1 cellular context compared by ENCODE assay signal in genomic region chr4:102139132-102139573, GRCh38.
TF ChIP-seq lines count a peak whose summit lies in the region.

No MANE protein-coding gene starts in this region.

TF ChIP-seq in SK-N-SH treated with all-trans-retinoic acid at 6 μM for 48 hours, 23 proteins besides CTCF, POLR2A, EP300 and RAD21 (continued from another document):
- TF ChIP-seq, protein P1, sequence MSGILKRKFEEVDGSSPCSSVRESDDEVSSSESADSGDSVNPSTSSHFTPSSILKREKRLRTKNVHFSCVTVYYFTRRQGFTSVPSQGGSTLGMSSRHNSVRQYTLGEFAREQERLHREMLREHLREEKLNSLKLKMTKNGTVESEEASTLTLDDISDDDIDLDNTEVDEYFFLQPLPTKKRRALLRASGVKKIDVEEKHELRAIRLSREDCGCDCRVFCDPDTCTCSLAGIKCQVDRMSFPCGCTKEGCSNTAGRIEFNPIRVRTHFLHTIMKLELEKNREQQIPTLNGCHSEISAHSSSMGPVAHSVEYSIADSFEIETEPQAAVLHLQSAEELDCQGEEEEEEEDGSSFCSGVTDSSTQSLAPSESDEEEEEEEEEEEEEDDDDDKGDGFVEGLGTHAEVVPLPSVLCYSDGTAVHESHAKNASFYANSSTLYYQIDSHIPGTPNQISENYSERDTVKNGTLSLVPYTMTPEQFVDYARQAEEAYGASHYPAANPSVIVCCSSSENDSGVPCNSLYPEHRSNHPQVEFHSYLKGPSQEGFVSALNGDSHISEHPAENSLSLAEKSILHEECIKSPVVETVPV (CRISPR knock-in tag; IDR thresholded peaks at IDR 0.05), result no peak
- TF ChIP-seq CREB5 (CRISPR knock-in tag; IDR thresholded peaks at IDR 0.05; ENCODE audit: low read depth) (no peak), OSR1 (CRISPR knock-in tag; IDR thresholded peaks at IDR 0.05) (no peak), ARNTL (CRISPR knock-in tag; IDR thresholded peaks at IDR 0.05; ENCODE audit: borderline replicate concordance, low read depth) (no peak), ZNF565 (CRISPR knock-in tag; conservative IDR thresholded peaks at IDR 0.05; ENCODE audit: low read depth) (no peak), PPARA (CRISPR knock-in tag; IDR thresholded peaks at IDR 0.05; ENCODE audit: borderline replicate concordance) (no peak), TCF4 (CRISPR knock-in tag; IDR thresholded peaks at IDR 0.05; ENCODE audit: borderline replicate concordance) (no peak), ZFP3 (CRISPR knock-in tag; IDR thresholded peaks at IDR 0.05) (peak; percentile 73; the same call in 1 of the 2 replicates), ESRRG (CRISPR knock-in tag; IDR thresholded peaks at IDR 0.05) (no peak), ZC3H10 (CRISPR knock-in tag; IDR thresholded peaks at IDR 0.05) (peak; percentile 64; the same call in 1 of the 2 replicates)
- TF ChIP-seq, protein P2, sequence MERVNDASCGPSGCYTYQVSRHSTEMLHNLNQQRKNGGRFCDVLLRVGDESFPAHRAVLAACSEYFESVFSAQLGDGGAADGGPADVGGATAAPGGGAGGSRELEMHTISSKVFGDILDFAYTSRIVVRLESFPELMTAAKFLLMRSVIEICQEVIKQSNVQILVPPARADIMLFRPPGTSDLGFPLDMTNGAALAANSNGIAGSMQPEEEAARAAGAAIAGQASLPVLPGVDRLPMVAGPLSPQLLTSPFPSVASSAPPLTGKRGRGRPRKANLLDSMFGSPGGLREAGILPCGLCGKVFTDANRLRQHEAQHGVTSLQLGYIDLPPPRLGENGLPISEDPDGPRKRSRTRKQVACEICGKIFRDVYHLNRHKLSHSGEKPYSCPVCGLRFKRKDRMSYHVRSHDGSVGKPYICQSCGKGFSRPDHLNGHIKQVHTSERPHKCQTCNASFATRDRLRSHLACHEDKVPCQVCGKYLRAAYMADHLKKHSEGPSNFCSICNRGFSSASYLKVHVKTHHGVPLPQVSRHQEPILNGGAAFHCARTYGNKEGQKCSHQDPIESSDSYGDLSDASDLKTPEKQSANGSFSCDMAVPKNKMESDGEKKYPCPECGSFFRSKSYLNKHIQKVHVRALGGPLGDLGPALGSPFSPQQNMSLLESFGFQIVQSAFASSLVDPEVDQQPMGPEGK (CRISPR knock-in tag; IDR thresholded peaks at IDR 0.05; ENCODE audit: borderline replicate concordance), result no peak
- TF ChIP-seq, protein P3, sequence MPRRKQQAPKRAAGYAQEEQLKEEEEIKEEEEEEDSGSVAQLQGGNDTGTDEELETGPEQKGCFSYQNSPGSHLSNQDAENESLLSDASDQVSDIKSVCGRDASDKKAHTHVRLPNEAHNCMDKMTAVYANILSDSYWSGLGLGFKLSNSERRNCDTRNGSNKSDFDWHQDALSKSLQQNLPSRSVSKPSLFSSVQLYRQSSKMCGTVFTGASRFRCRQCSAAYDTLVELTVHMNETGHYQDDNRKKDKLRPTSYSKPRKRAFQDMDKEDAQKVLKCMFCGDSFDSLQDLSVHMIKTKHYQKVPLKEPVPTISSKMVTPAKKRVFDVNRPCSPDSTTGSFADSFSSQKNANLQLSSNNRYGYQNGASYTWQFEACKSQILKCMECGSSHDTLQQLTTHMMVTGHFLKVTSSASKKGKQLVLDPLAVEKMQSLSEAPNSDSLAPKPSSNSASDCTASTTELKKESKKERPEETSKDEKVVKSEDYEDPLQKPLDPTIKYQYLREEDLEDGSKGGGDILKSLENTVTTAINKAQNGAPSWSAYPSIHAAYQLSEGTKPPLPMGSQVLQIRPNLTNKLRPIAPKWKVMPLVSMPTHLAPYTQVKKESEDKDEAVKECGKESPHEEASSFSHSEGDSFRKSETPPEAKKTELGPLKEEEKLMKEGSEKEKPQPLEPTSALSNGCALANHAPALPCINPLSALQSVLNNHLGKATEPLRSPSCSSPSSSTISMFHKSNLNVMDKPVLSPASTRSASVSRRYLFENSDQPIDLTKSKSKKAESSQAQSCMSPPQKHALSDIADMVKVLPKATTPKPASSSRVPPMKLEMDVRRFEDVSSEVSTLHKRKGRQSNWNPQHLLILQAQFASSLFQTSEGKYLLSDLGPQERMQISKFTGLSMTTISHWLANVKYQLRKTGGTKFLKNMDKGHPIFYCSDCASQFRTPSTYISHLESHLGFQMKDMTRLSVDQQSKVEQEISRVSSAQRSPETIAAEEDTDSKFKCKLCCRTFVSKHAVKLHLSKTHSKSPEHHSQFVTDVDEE (CRISPR knock-in tag; IDR thresholded peaks at IDR 0.05), result no peak
TF ChIP-seq in SK-N-SH treated with all-trans-retinoic acid at 6 μM for 48 hours: peak in this region for 6.
